In the genomic region with DNA sequence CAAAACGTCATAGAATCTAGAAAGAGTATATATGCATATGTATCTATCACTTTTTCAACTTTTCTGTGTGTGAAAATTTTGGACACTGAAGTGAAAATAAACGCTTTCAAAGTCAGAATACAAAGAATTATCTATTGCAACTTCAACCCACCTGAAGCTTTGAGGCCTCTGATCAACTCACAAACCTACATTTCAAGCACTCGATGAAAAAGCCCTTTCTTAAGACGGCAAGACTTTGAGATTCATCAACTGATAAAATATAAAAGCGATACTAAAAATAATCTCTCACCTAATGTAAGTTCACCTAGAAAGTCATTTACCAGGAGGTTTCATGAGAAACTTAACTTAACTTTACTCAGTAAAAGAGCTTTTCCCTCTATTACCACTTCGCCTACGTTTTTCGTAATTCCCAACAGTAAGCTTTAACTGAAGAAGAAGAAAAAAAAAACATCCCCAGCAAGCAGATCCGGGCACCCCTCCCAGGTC, we compare ENCODE assay signal across 7 cellular contexts. TPM values are rescaled to one million over a fixed set of nuclear protein-coding genes. Genes with fewer than 3 reads are reported as not detected.
A peak's percentile ranks its signal among the peaks of the same experiment; 100 is the strongest.
DNase-seq lines count a peak whose midpoint lies in the region; ATAC-seq and TF ChIP-seq lines count a peak whose summit lies in the region.

No MANE protein-coding gene starts in this region.

- H3K27me3 ChIP-seq in GM23248 (replicated peaks; ENCODE audit: insufficient read depth), result no peaks in the 10 kb centered on the region
- H3K27me3 ChIP-seq in RWPE2 (ENCODE audit: insufficient read depth, poor library complexity, severe bottlenecking), result no peaks in the 10 kb centered on the region
- H3K27me3 ChIP-seq in esophagus squamous epithelium, result no peaks in the 10 kb centered on the region
- no peaks in the 10 kb centered on the region for H3K27me3 ChIP-seq in trophoblast cell (ENCODE audit: insufficient read depth, low read length)

- peak overlapping the region; percentile 58; the same call in 1 of the 2 replicates for H2AFZ ChIP-seq in GM23248
- H2AFZ ChIP-seq in trophoblast cell (ENCODE audit: insufficient read depth, low read length, poor library complexity), result no peak overlapping the region

- peaks cover 15% of the 10 kb centered on the region for H3K79me1 ChIP-seq in trophoblast cell (ENCODE audit: low read length)

- H3K14ac ChIP-seq in trophoblast cell (ENCODE audit: low read length), result peak overlapping the region; percentile 80

- H3K18ac ChIP-seq in trophoblast cell (ENCODE audit: low read length), result no peak overlapping the region

- no peak overlapping the region for H4K12ac ChIP-seq in trophoblast cell (ENCODE audit: low read depth, low read length)

- H3K9me2 ChIP-seq in GM23248 (ENCODE audit: insufficient read depth), result no peaks in the 10 kb centered on the region

- H3K9ac ChIP-seq in GM23248 (peak overlapping the region; percentile 100), trophoblast cell (ENCODE audit: low read length) (peak overlapping the region; percentile 95)

- H3K4me1 ChIP-seq in GM23248 (ENCODE audit: insufficient read depth) (peaks cover 39% of the 10 kb centered on the region), RWPE2 (ENCODE audit: insufficient read depth, poor library complexity, severe bottlenecking) (peaks cover 21% of the 10 kb centered on the region), esophagus squamous epithelium (peaks cover 8 to 60% (median 23%) of the 10 kb centered on the region in 3 donors), trophoblast cell (ENCODE audit: control insufficient read depth in 1 of 2, insufficient read depth in 2 of 2, low read length in 2 of 2) (peaks cover 0 to 4% of the 10 kb centered on the region in 2 experiments)

- H3K27ac ChIP-seq in GM23248, result peak overlapping the region; percentile 99
- H3K27ac ChIP-seq in RWPE2 (ENCODE audit: poor library complexity, severe bottlenecking), result peak overlapping the region; percentile 85
- H3K27ac ChIP-seq in esophagus squamous epithelium, result peak overlapping the region; percentile 97 to 100 (median 99)
- peak overlapping the region; percentile 99 for H3K27ac ChIP-seq in trophoblast cell (ENCODE audit: low read depth, low read length)

- H2BK12ac ChIP-seq in trophoblast cell (ENCODE audit: low read length), result no peak overlapping the region

- no peak for ATAC-seq in RWPE2 (ENCODE audit: low read depth)
- no peak for ATAC-seq in HG03196 (IDR thresholded peaks at IDR 0.05; ENCODE audit: unreplicated experiment)

- H3F3A ChIP-seq in GM23248 (ENCODE audit: insufficient read depth), result peaks cover 59% of the 10 kb centered on the region

- H3K23ac ChIP-seq in trophoblast cell (ENCODE audit: low read length), result no peak overlapping the region

- H2BK5ac ChIP-seq in trophoblast cell (ENCODE audit: low read depth, low read length, poor library complexity), result peak overlapping the region; percentile 71

- intact Hi-C loops in esophagus squamous epithelium (cut with DNase I), result no loop called here

- TF ChIP-seq CTCF in RWPE2 (IDR thresholded peaks at IDR 0.05; ENCODE audit: poor library complexity, severe bottlenecking) (no peak), esophagus squamous epithelium (IDR thresholded peaks at IDR 0.05) (no peak)

- no peak overlapping the region for H4K8ac ChIP-seq in trophoblast cell (ENCODE audit: low read depth, low read length)

- H3K9me3 ChIP-seq in GM23248 (ENCODE audit: low read depth) (no peaks in the 10 kb centered on the region), RWPE2 (ENCODE audit: severe bottlenecking) (no peaks in the 10 kb centered on the region), esophagus squamous epithelium (no peaks in the 10 kb centered on the region), trophoblast cell (ENCODE audit: insufficient read depth, low read depth, low read length) (no peaks in the 10 kb centered on the region)

- peak; percentile 28 for DNase-seq in GM23248
- no peak for DNase-seq in RWPE2 (ENCODE audit: low spot score)
- DNase-seq in esophagus squamous epithelium (lab: John Stamatoyannopoulos, UW), result no peak
- DNase-seq in trophoblast cell, result peak in 1 of 2 donors; percentile 21
- no peak for DNase-seq in LoVo (ENCODE audit: low spot score)
- no peak for DNase-seq in A172 (ENCODE audit: low spot score)

- in situ Hi-C loops in GM23248 (cut with MboI), result no loop called here

- peak overlapping the region; percentile 95 for H3K4ac ChIP-seq in trophoblast cell (ENCODE audit: low read depth, low read length)

- TF ChIP-seq POLR2A in esophagus squamous epithelium (IDR thresholded peaks at IDR 0.05), result no peak

- H3K4me2 ChIP-seq in GM23248 (ENCODE audit: unreplicated experiment) (peak overlapping the region; percentile 93), trophoblast cell (ENCODE audit: low read length) (peak overlapping the region; percentile 90)

- H2BK120ac ChIP-seq in trophoblast cell (ENCODE audit: insufficient read depth, low read length, poor library complexity), result no peak overlapping the region

- peaks cover 11% of the 10 kb centered on the region; the same call in 1 of the 2 replicates for H4K20me1 ChIP-seq in GM23248 (ENCODE audit: insufficient read depth)

- H2AK5ac ChIP-seq in trophoblast cell (ENCODE audit: low read length), result no peak overlapping the region

- peaks cover 75% of the 10 kb centered on the region for H3K79me2 ChIP-seq in GM23248 (ENCODE audit: insufficient read depth)
- peaks cover 22% of the 10 kb centered on the region for H3K79me2 ChIP-seq in trophoblast cell (ENCODE audit: control insufficient read depth, insufficient read depth, low read length, poor library complexity)

- H4K91ac ChIP-seq in trophoblast cell (ENCODE audit: low read depth, low read length), result no peak overlapping the region

- H3K4me3 ChIP-seq in GM23248 (peak overlapping the region; percentile 96), RWPE2 (ENCODE audit: severe bottlenecking) (peak overlapping the region; percentile 87), esophagus squamous epithelium (peak overlapping the region; percentile 82 to 100 (median 92)), trophoblast cell (ENCODE audit: low read depth, low read length) (peak overlapping the region; percentile 99)

- 1 to 2% methylated on average over 9 of the region's 9 CpGs for WGBS in GM23248 (ENCODE audit: low coverage in 1 of 2, low lambda C conversion rate in 2 of 2, missing lambda C conversion rate in 2 of 2), 2 experiments
- WGBS in esophagus squamous epithelium, 2 donors, result 0 to 1% methylated on average over 9 of the region's 9 CpGs
- WGBS in trophoblast cell (ENCODE audit: extremely low coverage, insufficient coverage, insufficient read length), result no CpG with 5 or more reads among the region's 9 CpGs

- H3K36me3 ChIP-seq in GM23248 (ENCODE audit: low read depth) (peaks cover 24% of the 10 kb centered on the region), RWPE2 (ENCODE audit: low read depth) (peaks cover 49% of the 10 kb centered on the region), esophagus squamous epithelium (peaks cover 0 to 37% (median 0%) of the 10 kb centered on the region in 3 donors), trophoblast cell (ENCODE audit: control insufficient read depth in 1 of 2, insufficient read depth in 2 of 2, low read length in 2 of 2) (peaks cover 7 to 8% of the 10 kb centered on the region in 2 experiments)

RNA-seq across cellular contexts. Expression of gene GOLPH3, which starts 1.2 kb away (rescaled TPM):
- total RNA-seq in GM23248 (2014; rRNA removed; shearing (Covaris generic)), result 102 and 103 TPM in 2 replicates
- 120 and 121 TPM in 2 replicates for polyA plus RNA-seq in GM23248 (2016; fragmentation: Nextera tagmentation; extraction: Ambion mirVana)
- 10 to 100 TPM; 58.6 to 74.6 (median 63.0) TPM for total RNA-seq in esophagus squamous epithelium
- 87.4 and 93.1 TPM in 2 replicates for polyA plus RNA-seq in trophoblast cell (2013)
- 68.9 and 80.1 TPM in 2 replicates for total RNA-seq in A172 (2014; rRNA removed; shearing (Covaris generic))
